8 cellular contexts compared by ENCODE assay signal in genomic region chr16:67562918-67563707, GRCh38. TPM values are rescaled to one million over a fixed set of nuclear protein-coding genes. Genes with fewer than 3 reads are reported as not detected.
DNase-seq lines count a peak whose midpoint lies in the region; ATAC-seq and TF ChIP-seq lines count a peak whose summit lies in the region.

No MANE protein-coding gene starts in this region.

- peak overlapping the region; percentile 94 for H3K4me3 ChIP-seq in endodermal cell (ENCODE audit: low read length)

- peak; percentile 4 for DNase-seq in DMS79 treated with DMSO at 0.1 percent for 48 hours (lab: John Stamatoyannopoulos, UW)
- DNase-seq in DMS79 (lab: John Stamatoyannopoulos, UW), result no peak
- DNase-seq in NCI-H146 treated with DMSO at 0.1 percent for 48 hours (lab: John Stamatoyannopoulos, UW; ENCODE audit: unreplicated experiment), result peak; percentile 4
- peak in 2 of 3 experiments; percentile 36 to 51 for DNase-seq in activated CD8-positive, alpha-beta memory T cell treated with anti-CD3 and anti-CD28 coated beads for 48 hours (ENCODE audit: low read depth in 2 of 3, low spot score in 2 of 3)
- DNase-seq in endodermal cell, result peak; percentile 82
- DNase-seq in midbrain (lab: John Stamatoyannopoulos, UW), result peak; percentile 68
- peak; percentile 26 to 30 for DNase-seq in stimulated activated CD8-positive, alpha-beta memory T cell treated with anti-CD3 and anti-CD28 coated beads, Interleukin-7, amount 100 ng/mL, for 1 hour (ENCODE audit: low read depth in 2 of 2)

- H3K27me3 Mint-ChIP-seq in endodermal cell (ENCODE audit: insufficient read depth), result no peaks in the 10 kb centered on the region

- no peaks in the 10 kb centered on the region for H3K9me3 ChIP-seq in endodermal cell (ENCODE audit: control insufficient read depth, low read length)

- peak; percentile 9 for ATAC-seq in HG02623 (IDR thresholded peaks at IDR 0.05; ENCODE audit: unreplicated experiment)

- H3K4me3 Mint-ChIP-seq in endodermal cell, result peak overlapping the region; percentile 80

- peak overlapping the region; percentile 95 for H3K9ac ChIP-seq in endodermal cell (ENCODE audit: extremely low read depth, low read length, poor library complexity, severe bottlenecking)

- H3K27me3 ChIP-seq in endodermal cell (ENCODE audit: control insufficient read depth, insufficient read depth, low read length, poor library complexity, severe bottlenecking), result no peaks in the 10 kb centered on the region

- peak overlapping the region; percentile 100 for H3K27ac ChIP-seq in endodermal cell (ENCODE audit: low read depth, low read length)

- no peak for TF ChIP-seq CTCF in endodermal cell (conservative IDR thresholded peaks at IDR 0.05)

- H3K4me1 ChIP-seq in endodermal cell (ENCODE audit: control insufficient read depth, insufficient read depth, low read length), result no peaks in the 10 kb centered on the region

- 0 to 1% methylated on average over 40 to 93 of the region's 96 CpGs for WGBS in endodermal cell (ENCODE audit: insufficient coverage in 1 of 2, insufficient read length in 1 of 2), 2 experiments

- peaks cover 5% of the 10 kb centered on the region for H3K36me3 Mint-ChIP-seq in endodermal cell (ENCODE audit: low read depth)

- peaks cover 18% of the 10 kb centered on the region for H3K4me1 Mint-ChIP-seq in endodermal cell

- H3K36me3 ChIP-seq in endodermal cell (ENCODE audit: control insufficient read depth, insufficient read depth, low read length), result no peaks in the 10 kb centered on the region

- no peaks in the 10 kb centered on the region for H3K9me3 Mint-ChIP-seq in endodermal cell

- peak overlapping the region; percentile 95 for H3K27ac Mint-ChIP-seq in endodermal cell

RNA-seq across cellular contexts. Expression of gene CTCF, which starts 0.8 kb away (rescaled TPM):
- 10 to 100 TPM; 61.3 to 74.6 TPM for total RNA-seq in endodermal cell
- 62.2 TPM for polyA plus RNA-seq in endodermal cell (2013, experiment 1 of 2)
- polyA plus RNA-seq in endodermal cell (2013, experiment 2 of 2), result 62.9 TPM

RNA-seq across cellular contexts. Expression of gene RIPOR1, which starts 34.5 kb away (rescaled TPM):
- total RNA-seq in endodermal cell, result 10 to 100 TPM; 39.9 to 54.1 TPM
- polyA plus RNA-seq in endodermal cell (2013, experiment 1 of 2), result 29.8 TPM
- 29.6 TPM for polyA plus RNA-seq in endodermal cell (2013, experiment 2 of 2)
